1 cellular context compared by ENCODE assay signal in the genomic region with DNA sequence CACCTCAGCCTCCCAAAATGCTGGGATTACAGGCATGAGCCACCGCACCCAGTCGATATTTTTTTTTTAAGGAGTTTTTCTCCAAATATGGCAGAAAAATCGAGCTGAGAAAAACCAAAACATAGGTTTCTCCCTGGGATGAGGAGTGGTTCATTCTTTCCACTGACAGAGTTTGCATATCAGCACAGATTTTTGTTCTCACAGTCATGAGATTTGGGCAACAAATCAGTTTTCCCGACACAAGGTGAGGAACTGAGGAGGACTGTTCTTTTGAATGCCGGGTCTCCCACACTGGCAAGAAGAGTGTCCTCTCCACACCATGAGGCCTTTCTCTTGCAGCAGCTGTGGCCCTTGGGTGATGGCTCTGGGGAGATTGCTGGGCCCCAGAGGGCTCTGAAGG.
TF ChIP-seq lines count a peak whose summit lies in the region.

No MANE protein-coding gene starts in this region.

TF ChIP-seq in IMR-90, 13 proteins besides CTCF, POLR2A, EP300 and RAD21:
- TF ChIP-seq RFX5 (IDR thresholded peaks at IDR 0.05; ENCODE audit: low read depth, low read length) (no peak), MAFK (IDR thresholded peaks at IDR 0.05; ENCODE audit: low read depth, low read length) (no peak), MXI1 (IDR thresholded peaks at IDR 0.05; ENCODE audit: borderline replicate concordance, low read depth, low read length) (no peak), RCOR1 (IDR thresholded peaks at IDR 0.05; ENCODE audit: insufficient replicate concordance, low read length) (no peak), CHD1 (IDR thresholded peaks at IDR 0.05; ENCODE audit: low read depth, low read length) (no peak), CEBPB (IDR thresholded peaks at IDR 0.05; ENCODE audit: low read depth, low read length) (no peak), MAZ (IDR thresholded peaks at IDR 0.05; ENCODE audit: borderline replicate concordance, low read depth, low read length) (no peak), FOS (IDR thresholded peaks at IDR 0.05; ENCODE audit: low read depth, low read length) (no peak), NFE2L2 (IDR thresholded peaks at IDR 0.05; ENCODE audit: low read depth, low read length) (no peak), SMC3 (IDR thresholded peaks at IDR 0.05; ENCODE audit: low read depth, low read length) (no peak), BHLHE40 (IDR thresholded peaks at IDR 0.05; ENCODE audit: low read depth, low read length) (no peak)
- TF ChIP-seq, protein P1, sequence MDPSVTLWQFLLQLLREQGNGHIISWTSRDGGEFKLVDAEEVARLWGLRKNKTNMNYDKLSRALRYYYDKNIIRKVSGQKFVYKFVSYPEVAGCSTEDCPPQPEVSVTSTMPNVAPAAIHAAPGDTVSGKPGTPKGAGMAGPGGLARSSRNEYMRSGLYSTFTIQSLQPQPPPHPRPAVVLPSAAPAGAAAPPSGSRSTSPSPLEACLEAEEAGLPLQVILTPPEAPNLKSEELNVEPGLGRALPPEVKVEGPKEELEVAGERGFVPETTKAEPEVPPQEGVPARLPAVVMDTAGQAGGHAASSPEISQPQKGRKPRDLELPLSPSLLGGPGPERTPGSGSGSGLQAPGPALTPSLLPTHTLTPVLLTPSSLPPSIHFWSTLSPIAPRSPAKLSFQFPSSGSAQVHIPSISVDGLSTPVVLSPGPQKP (IDR thresholded peaks at IDR 0.05; ENCODE audit: borderline replicate concordance, low read depth, low read length) = no peak
- TF ChIP-seq, protein P2, sequence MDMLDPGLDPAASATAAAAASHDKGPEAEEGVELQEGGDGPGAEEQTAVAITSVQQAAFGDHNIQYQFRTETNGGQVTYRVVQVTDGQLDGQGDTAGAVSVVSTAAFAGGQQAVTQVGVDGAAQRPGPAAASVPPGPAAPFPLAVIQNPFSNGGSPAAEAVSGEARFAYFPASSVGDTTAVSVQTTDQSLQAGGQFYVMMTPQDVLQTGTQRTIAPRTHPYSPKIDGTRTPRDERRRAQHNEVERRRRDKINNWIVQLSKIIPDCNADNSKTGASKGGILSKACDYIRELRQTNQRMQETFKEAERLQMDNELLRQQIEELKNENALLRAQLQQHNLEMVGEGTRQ (IDR thresholded peaks at IDR 0.05; ENCODE audit: low read depth, low read length) = no peak
TF ChIP-seq in IMR-90: peak in this region for 0.
